ENCODE assay signal across 16 cellular contexts in genomic region chr6:144555078-144555477, GRCh38.
DNase-seq lines count a peak whose midpoint lies in the region; ATAC-seq lines count a peak whose summit lies in the region.
"Had no signal": no experiment of that assay in that cellular context is flagged by ENCODE, and none has a peak within 500 bp of the region (broad histone marks: within the 10 kb centered on the region; RNA-seq: fewer than 3 reads in every experiment).

No MANE protein-coding gene starts in this region.

- H3K36me3 Mint-ChIP-seq in activated T-cell treated with anti-CD3 and anti-CD28 coated beads, Interleukin-2, amount 50 U/mL, for 24 hours (ENCODE audit: low read depth) = peaks cover 65% of the 10 kb centered on the region
- H3K36me3 Mint-ChIP-seq in activated naive CD8-positive, alpha-beta T cell treated with anti-CD3 and anti-CD28 coated beads, Interleukin-2, amount 10 ng/mL, durations not matched to agents 7 days and 5 days = peaks cover 54% of the 10 kb centered on the region
- H3K36me3 Mint-ChIP-seq in natural killer cell treated with Interleukin-12 subunit alpha and Interleukin-12 subunit beta and Interleukin-15 and Interleukin-18, amount 100 ng/mL, for 72 hours = peaks cover 43% of the 10 kb centered on the region

- ATAC-seq in activated naive CD8-positive, alpha-beta T cell treated with anti-CD3 and anti-CD28 coated beads, Interleukin-2, amount 10 ng/mL, durations not matched to agents 7 days and 5 days (ENCODE audit: low read depth) = no peak
- ATAC-seq in natural killer cell treated with Interleukin-12 subunit alpha and Interleukin-12 subunit beta and Interleukin-15 and Interleukin-18, amount 100 ng/mL, for 72 hours = peak in 1 of 2 donors; percentile 68
- ATAC-seq in HG03135 (IDR thresholded peaks at IDR 0.05; ENCODE audit: unreplicated experiment) = no peak
- ATAC-seq: GM12878, HepG2 had no signal

- H3K9me3 Mint-ChIP-seq in activated T-cell treated with anti-CD3 and anti-CD28 coated beads, Interleukin-2, amount 50 U/mL, for 24 hours = no peaks in the 10 kb centered on the region
- H3K9me3 Mint-ChIP-seq in activated naive CD8-positive, alpha-beta T cell treated with anti-CD3 and anti-CD28 coated beads, Interleukin-2, amount 10 ng/mL, durations not matched to agents 7 days and 5 days = peaks cover 1% of the 10 kb centered on the region
- peaks cover 5% of the 10 kb centered on the region for H3K9me3 Mint-ChIP-seq in natural killer cell treated with Interleukin-12 subunit alpha and Interleukin-12 subunit beta and Interleukin-15 and Interleukin-18, amount 100 ng/mL, for 72 hours

- POLR2A ChIA-PET in activated naive CD8-positive, alpha-beta T cell treated with anti-CD3 and anti-CD28 coated beads, Interleukin-2, amount 10 ng/mL, durations not matched to agents 7 days and 5 days (lab: Charles Lee) = no interaction called here

- no peaks in the 10 kb centered on the region for H3K27me3 Mint-ChIP-seq in activated T-cell treated with anti-CD3 and anti-CD28 coated beads, Interleukin-2, amount 50 U/mL, for 24 hours
- no peaks in the 10 kb centered on the region for H3K27me3 Mint-ChIP-seq in activated naive CD8-positive, alpha-beta T cell treated with anti-CD3 and anti-CD28 coated beads, Interleukin-2, amount 10 ng/mL, durations not matched to agents 7 days and 5 days
- no peaks in the 10 kb centered on the region for H3K27me3 Mint-ChIP-seq in natural killer cell treated with Interleukin-12 subunit alpha and Interleukin-12 subunit beta and Interleukin-15 and Interleukin-18, amount 100 ng/mL, for 72 hours

- in situ Hi-C loops in KBM-7 (cut with MboI; ENCODE audit: low pct_unique_long_range_greater_than_20kb, low sequenced_read_pairs) = no loop called here

- no peak overlapping the region for H3K4me3 Mint-ChIP-seq in activated T-cell treated with anti-CD3 and anti-CD28 coated beads, Interleukin-2, amount 50 U/mL, for 24 hours
- no peak overlapping the region for H3K4me3 Mint-ChIP-seq in activated naive CD8-positive, alpha-beta T cell treated with anti-CD3 and anti-CD28 coated beads, Interleukin-2, amount 10 ng/mL, durations not matched to agents 7 days and 5 days
- peak overlapping the region; percentile 16 for H3K4me3 Mint-ChIP-seq in natural killer cell treated with Interleukin-12 subunit alpha and Interleukin-12 subunit beta and Interleukin-15 and Interleukin-18, amount 100 ng/mL, for 72 hours

- peak overlapping the region; percentile 3 for H3K27ac Mint-ChIP-seq in activated T-cell treated with anti-CD3 and anti-CD28 coated beads, Interleukin-2, amount 50 U/mL, for 24 hours
- H3K27ac Mint-ChIP-seq in activated naive CD8-positive, alpha-beta T cell treated with anti-CD3 and anti-CD28 coated beads, Interleukin-2, amount 10 ng/mL, durations not matched to agents 7 days and 5 days = peak overlapping the region; percentile 39
- peak overlapping the region; percentile 14 to 80 for H3K27ac Mint-ChIP-seq in natural killer cell treated with Interleukin-12 subunit alpha and Interleukin-12 subunit beta and Interleukin-15 and Interleukin-18, amount 100 ng/mL, for 72 hours

- peaks cover 30% of the 10 kb centered on the region for H3K4me1 Mint-ChIP-seq in activated T-cell treated with anti-CD3 and anti-CD28 coated beads, Interleukin-2, amount 50 U/mL, for 24 hours (ENCODE audit: low read depth)
- H3K4me1 Mint-ChIP-seq in activated naive CD8-positive, alpha-beta T cell treated with anti-CD3 and anti-CD28 coated beads, Interleukin-2, amount 10 ng/mL, durations not matched to agents 7 days and 5 days = peaks cover 7% of the 10 kb centered on the region
- H3K4me1 Mint-ChIP-seq in natural killer cell treated with Interleukin-12 subunit alpha and Interleukin-12 subunit beta and Interleukin-15 and Interleukin-18, amount 100 ng/mL, for 72 hours (ENCODE audit: low read depth in 2 of 2) = peaks cover 21 to 26% of the 10 kb centered on the region in 2 donors

- DNase-seq in activated T-cell treated with anti-CD3 and anti-CD28 coated beads, Interleukin-2, amount 50 U/mL, for 24 hours = no peak
- no peak for DNase-seq in activated T-cell treated with anti-CD3 and anti-CD28 coated beads, Interleukin-2, amount 50 U/mL, for 48 hours
- DNase-seq in KBM-7 = peak; percentile 34
- no peak for DNase-seq in activated naive CD8-positive, alpha-beta T cell treated with anti-CD3 and anti-CD28 coated beads, Interleukin-2, amount 10 ng/mL, durations not matched to agents 7 days and 5 days
- no peak for DNase-seq in natural killer cell treated with Interleukin-12 subunit alpha and Interleukin-12 subunit beta and Interleukin-15 and Interleukin-18, amount 100 ng/mL, for 72 hours (ENCODE audit: low spot score)
- DNase-seq in stimulated activated CD4-positive, alpha-beta T cell treated with anti-CD3 and anti-CD28 coated beads, Interleukin-2, amount 100 ng/mL, for 48 hours = no peak
- DNase-seq: AML-193, DMS79, MG63, NCI-H1930, NCI-H510A, NCI-H82, Peyer's patch had no signal
